21 cellular contexts compared by ENCODE assay signal in genomic region chr10:12396567-12396966, GRCh38. TPM values are rescaled to one million over a fixed set of nuclear protein-coding genes. Genes with fewer than 3 reads are reported as not detected.
DNase-seq lines count a peak whose midpoint lies in the region; ATAC-seq, FAIRE-seq and TF ChIP-seq lines count a peak whose summit lies in the region.
"Had no signal": no experiment of that assay in that cellular context is flagged by ENCODE, and none has a peak within 500 bp of the region (broad histone marks: within the 10 kb centered on the region; RNA-seq: fewer than 3 reads in every experiment).

No MANE protein-coding gene starts in this region.

- H3K4me2 ChIP-seq in astrocyte (ENCODE audit: low read length), result no peak overlapping the region
- H3K4me2 ChIP-seq: GM23338 had no signal

- ATAC-seq in Right ventricle myocardium superior (ENCODE audit: poor library complexity) (no peak), HG03520 (IDR thresholded peaks at IDR 0.05; ENCODE audit: unreplicated experiment) (no peak), GM19467 (IDR thresholded peaks at IDR 0.05; ENCODE audit: unreplicated experiment) (no peak)
- ATAC-seq: HepG2, T-cell had no signal

- intact Hi-C loops in Right ventricle myocardium superior (cut with DNase I), result no loop called here

- no peak overlapping the region for H3K4me3 ChIP-seq in right atrium auricular region
- no peak overlapping the region for H3K4me3 ChIP-seq in astrocyte (ENCODE audit: insufficient read depth, low read depth, low read length)
- H3K4me3 ChIP-seq: adrenal gland, esophagus squamous epithelium, GM23338, tibial nerve had no signal

- H3K9ac ChIP-seq in astrocyte (ENCODE audit: low read length), result no peak overlapping the region

- TF ChIP-seq CTCF in right atrium auricular region (IDR thresholded peaks at IDR 0.05), result no peak
- TF ChIP-seq CTCF in astrocyte (IDR thresholded peaks at IDR 0.05; ENCODE audit: insufficient read depth, low read depth, low read length), result no peak

- H3K4me1 ChIP-seq in right atrium auricular region, result peaks cover 0 to 20% of the 10 kb centered on the region in 2 donors
- H3K4me1 ChIP-seq in astrocyte (ENCODE audit: insufficient read depth, low read length), result peaks cover 28% of the 10 kb centered on the region
- H3K4me1 ChIP-seq: adrenal gland had no signal

- no peaks in the 10 kb centered on the region for H4K20me1 ChIP-seq in astrocyte (ENCODE audit: insufficient read depth, low read length)

- H3K9me3 Mint-ChIP-seq in astrocyte (ENCODE audit: unreplicated experiment), result no peaks in the 10 kb centered on the region
- H3K9me3 Mint-ChIP-seq: CD8-positive, alpha-beta memory T cell; GM23338; immature natural killer cell; nephron progenitor cell; T-cell had no signal

- no peak for FAIRE-seq in astrocyte (lab: Jason Lieb, UNC)
- FAIRE-seq: GM18507, HepG2 had no signal

- H3K27me3 Mint-ChIP-seq in astrocyte (ENCODE audit: low read depth, unreplicated experiment), result no peaks in the 10 kb centered on the region
- H3K27me3 Mint-ChIP-seq: CD8-positive, alpha-beta memory T cell; T-cell had no signal

- H3K27me3 ChIP-seq in right atrium auricular region, result no peaks in the 10 kb centered on the region
- no peaks in the 10 kb centered on the region for H3K27me3 ChIP-seq in astrocyte (ENCODE audit: insufficient read depth, low read length)
- H3K27me3 ChIP-seq: adrenal gland, esophagus squamous epithelium, tibial nerve had no signal

- no peak overlapping the region for H3K27ac Mint-ChIP-seq in astrocyte (ENCODE audit: unreplicated experiment)
- H3K27ac Mint-ChIP-seq: nephron progenitor cell, T-cell had no signal

- H3K79me2 ChIP-seq in astrocyte (ENCODE audit: insufficient read depth, low read length), result peaks cover 37% of the 10 kb centered on the region

- in situ Hi-C loops in ACHN (cut with HindIII; ENCODE audit: low pct_ligation_motif_present, low pct_unique_long_range_greater_than_20kb, low sequenced_read_pairs), result no loop called here

- H3K36me3 ChIP-seq in right atrium auricular region (no peaks in the 10 kb centered on the region), astrocyte (ENCODE audit: insufficient read depth, low read length) (no peaks in the 10 kb centered on the region)
- H3K36me3 ChIP-seq: adrenal gland, esophagus squamous epithelium, tibial nerve had no signal

- H3K9me3 ChIP-seq in right atrium auricular region, result no peaks in the 10 kb centered on the region
- no peaks in the 10 kb centered on the region for H3K9me3 ChIP-seq in astrocyte (ENCODE audit: insufficient read depth, low read depth, low read length)
- H3K9me3 ChIP-seq: adrenal gland, esophagus squamous epithelium, tibial nerve had no signal

- peaks cover 8% of the 10 kb centered on the region for H3K36me3 Mint-ChIP-seq in astrocyte (ENCODE audit: low read depth, unreplicated experiment)
- H3K36me3 Mint-ChIP-seq: immature natural killer cell, T-cell had no signal

- no peak overlapping the region for H2AFZ ChIP-seq in astrocyte (ENCODE audit: low read depth, low read length)
- H2AFZ ChIP-seq: GM23338 had no signal

- peaks cover 8% of the 10 kb centered on the region for H3K4me1 Mint-ChIP-seq in astrocyte (ENCODE audit: low read depth, unreplicated experiment)
- H3K4me1 Mint-ChIP-seq: nephron progenitor cell had no signal

- H3K27ac ChIP-seq in right atrium auricular region (peak overlapping the region; percentile 37 to 60), astrocyte (ENCODE audit: low read depth, low read length) (no peak overlapping the region)
- H3K27ac ChIP-seq: adrenal gland, tibial nerve had no signal

- peak; percentile 55 for DNase-seq in right atrium auricular region (ENCODE audit: low spot score)
- DNase-seq in Right ventricle myocardium superior, result no peak
- no peak for DNase-seq in astrocyte (ENCODE audit: low read depth)
- peak; percentile 59 for DNase-seq in mesenteric fat pad (ENCODE audit: low spot score)
- no peak for DNase-seq in ACHN
- DNase-seq in AG08395 (ENCODE audit: low spot score), result no peak
- DNase-seq: caudate nucleus; CD8-positive, alpha-beta memory T cell; esophagus squamous epithelium; immature natural killer cell; mesendoderm; NCI-H1436 treated with DMSO at 0.1 percent for 48 hours; nephron progenitor cell; T-cell had no signal

- peak overlapping the region; percentile 54 for H3K4me3 Mint-ChIP-seq in astrocyte (ENCODE audit: unreplicated experiment)
- H3K4me3 Mint-ChIP-seq: CD8-positive, alpha-beta memory T cell; GM23338; immature natural killer cell; nephron progenitor cell; T-cell had no signal

RNA-seq across cellular contexts. Expression of gene CAMK1D, which starts 47.2 kb away (rescaled TPM):
- total RNA-seq in right atrium auricular region (10 to 100 TPM; 24.5 to 27.2 TPM), Right ventricle myocardium superior (6.5 TPM), astrocyte (23.6 and 27.4 TPM in 2 replicates), mesenteric fat pad (16.5 TPM)
- total RNA-seq: HepG2 had no signal

Comparison
In these comparisons a context has a peak if more than half of its experiments do, and no peak if none do; other contexts are left out.
1. DNase-seq: peak in right atrium auricular region (single experiment) and mesenteric fat pad (single experiment); none in Right ventricle myocardium superior (single experiment), astrocyte (single experiment), ACHN (single experiment) and AG08395 (single experiment).